ENCODE assay signal across 1 cellular context in the genomic region with DNA sequence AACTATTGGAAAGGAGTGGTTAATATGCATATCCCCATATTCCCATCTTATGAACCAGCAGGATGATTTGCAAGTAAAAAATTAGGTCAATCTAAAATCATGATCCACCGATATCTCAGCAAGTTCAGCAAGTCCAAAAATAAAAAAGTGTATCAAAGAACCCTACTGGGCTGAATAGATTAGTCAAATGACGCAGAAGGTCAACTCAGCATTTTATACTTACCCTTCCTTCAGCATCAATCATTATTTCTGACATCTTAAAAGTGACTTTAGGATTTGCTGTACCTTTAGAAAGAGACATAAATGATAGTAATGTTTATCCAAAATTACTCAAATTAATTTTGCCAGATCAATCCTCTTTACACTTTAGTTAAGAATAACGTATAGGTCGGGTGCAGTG.
TF ChIP-seq lines count a peak whose summit lies in the region.

No MANE protein-coding gene starts in this region.

TF ChIP-seq in HepG2, 621 proteins besides CTCF, POLR2A, EP300 and RAD21 (continued from another document):
- no peak for TF ChIP-seq ELF3 (CRISPR knock-in tag; IDR thresholded peaks at IDR 0.05)
